7 cellular contexts compared by ENCODE assay signal in genomic region chr3:192514081-192514753, GRCh38.
A peak's percentile ranks its signal among the peaks of the same experiment; 100 is the strongest.
DNase-seq lines count a peak whose midpoint lies in the region; ATAC-seq and TF ChIP-seq lines count a peak whose summit lies in the region.

No MANE protein-coding gene starts in this region.

- no peak for ATAC-seq in GM21576 (IDR thresholded peaks at IDR 0.05; ENCODE audit: unreplicated experiment)

- DNase-seq in HT1080 (ENCODE audit: low read depth) = peak; percentile 30
- DNase-seq in RPMI7951 (ENCODE audit: low read depth) = peak; percentile 28
- DNase-seq in glomerular visceral epithelial cell (ENCODE audit: extremely low spot score) = peak; percentile 8
- no peak for DNase-seq in retinal pigment epithelial cell (ENCODE audit: low read depth)
- DNase-seq in GOT3 (lab: John Stamatoyannopoulos, UW) = no peak
- no peak for DNase-seq in NCI-H128 (lab: John Stamatoyannopoulos, UW; ENCODE audit: unreplicated experiment)

- TF ChIP-seq CTCF in retinal pigment epithelial cell (conservative IDR thresholded peaks at IDR 0.05; ENCODE audit: low read depth, low read length) = peak; percentile 35

- peak overlapping the region; percentile 51 for H3K4me3 ChIP-seq in retinal pigment epithelial cell (ENCODE audit: low read length)

Comparison
In these comparisons a context has a peak if more than half of its experiments do, and no peak if none do; other contexts are left out.
1. DNase-seq: peak in HT1080 (single experiment), RPMI7951 (single experiment) and glomerular visceral epithelial cell (single experiment); none in retinal pigment epithelial cell (single experiment), GOT3 (single experiment) and NCI-H128 (single experiment).